8 cellular contexts compared by ENCODE assay signal in the genomic region with DNA sequence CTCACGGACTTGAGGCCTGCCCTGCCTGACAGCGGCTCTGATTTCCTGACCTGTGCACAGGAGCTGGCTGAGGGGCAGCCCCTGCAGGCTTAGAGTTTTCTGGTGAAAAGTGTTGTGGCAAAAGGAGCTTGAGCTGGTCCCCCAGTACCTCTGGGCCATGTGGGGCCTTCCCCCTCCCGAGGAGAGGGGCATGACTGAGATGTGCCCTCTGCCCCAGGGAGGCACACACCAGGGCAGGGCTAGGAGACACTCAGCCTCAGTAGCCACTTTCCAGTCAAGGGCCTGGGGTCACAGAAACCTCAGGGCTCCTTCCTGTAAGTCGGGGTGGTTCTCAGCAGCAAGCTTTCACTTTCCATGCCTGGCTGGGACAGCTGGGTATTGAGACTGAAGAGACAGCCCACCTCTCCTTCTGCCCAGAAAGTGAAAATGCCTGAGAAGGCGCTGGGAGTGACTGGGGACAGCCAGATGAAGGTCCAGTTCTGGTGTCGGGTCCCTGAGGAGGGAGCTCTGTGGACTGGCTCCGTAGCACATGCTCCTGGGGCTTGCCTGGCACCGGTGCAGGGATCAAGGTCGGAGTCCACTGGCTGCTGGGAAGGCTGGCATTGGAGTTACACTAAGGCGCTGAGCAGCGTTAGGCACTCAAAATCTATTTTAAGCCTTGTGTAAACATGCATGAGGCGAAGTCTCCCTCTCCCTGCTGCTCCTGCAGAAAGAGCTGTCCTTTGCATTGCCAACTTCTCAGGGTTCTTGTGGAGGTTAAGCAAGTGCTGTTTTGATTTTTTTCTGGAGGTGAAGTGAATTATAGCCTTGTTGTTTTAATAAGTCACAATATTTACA.
DNase-seq lines count a peak whose midpoint lies in the region.

No MANE protein-coding gene starts in this region.

- H3K79me1 ChIP-seq in mesenchymal stem cell (replicated peaks; ENCODE audit: low read length, poor library complexity, severe bottlenecking), result no peaks in the 10 kb centered on the region

- H3K79me2 ChIP-seq in GM23248 (ENCODE audit: insufficient read depth), result no peaks in the 10 kb centered on the region

- no peaks in the 10 kb centered on the region for H3K4me1 ChIP-seq in GM23248 (ENCODE audit: insufficient read depth)
- H3K4me1 ChIP-seq in mesenchymal stem cell (ENCODE audit: control insufficient read depth, insufficient read depth, low read depth, low read length), result peaks cover 16% of the 10 kb centered on the region

- no peaks in the 10 kb centered on the region for H3F3A ChIP-seq in GM23248 (ENCODE audit: insufficient read depth)

- H2AFZ ChIP-seq in GM23248, result peak overlapping the region; percentile 46; the same call in 1 of the 2 replicates
- H2AFZ ChIP-seq in mesenchymal stem cell (ENCODE audit: low read depth, low read length), result peak overlapping the region; percentile 60

- peak overlapping the region; percentile 92 for H4K91ac ChIP-seq in mesenchymal stem cell (ENCODE audit: low read length)

- peak; percentile 6 for DNase-seq in ELF-1 (ENCODE audit: low read depth, low spot score)
- peak; percentile 65 for DNase-seq in GM23248
- DNase-seq in MV-4-11 (lab: John Stamatoyannopoulos, UW), result peak; percentile 59
- DNase-seq in activated CD4-positive, CD25-positive, alpha-beta regulatory T cell (lab: John Stamatoyannopoulos, UW), result peak; percentile 8 to 38 (median 14)
- DNase-seq in central memory CD4-positive, alpha-beta T cell, result peak; percentile 12
- peak; percentile 88 for DNase-seq in mesenchymal stem cell
- DNase-seq in stimulated activated CD8-positive, alpha-beta memory T cell treated with anti-CD3 and anti-CD28 coated beads, Interleukin-4, amount 100 ng/mL, for 24 hours (ENCODE audit: low read depth), result peak; percentile 42
- DNase-seq in 8988T, result no peak

- peak overlapping the region; percentile 86 for H4K8ac ChIP-seq in mesenchymal stem cell (ENCODE audit: low read length)

- no peaks in the 10 kb centered on the region for H4K20me1 ChIP-seq in GM23248 (ENCODE audit: insufficient read depth)

- in situ Hi-C loops in GM23248 (cut with MboI), result no loop called here

- H2BK15ac ChIP-seq in mesenchymal stem cell (ENCODE audit: low read depth, poor library complexity, severe bottlenecking), result peak overlapping the region; percentile 80

- H3K9me3 ChIP-seq in GM23248 (ENCODE audit: low read depth) (no peaks in the 10 kb centered on the region), mesenchymal stem cell (ENCODE audit: control insufficient read depth, low read length) (no peaks in the 10 kb centered on the region)

- no peak overlapping the region for H3K9ac ChIP-seq in GM23248
- H3K9ac ChIP-seq in mesenchymal stem cell (ENCODE audit: low read length), result peak overlapping the region; percentile 37

- no peaks in the 10 kb centered on the region for H3K9me2 ChIP-seq in GM23248 (ENCODE audit: insufficient read depth)

- H2BK5ac ChIP-seq in mesenchymal stem cell (ENCODE audit: low read depth, low read length, poor library complexity, severe bottlenecking), result peak overlapping the region; percentile 66

- peak overlapping the region; percentile 32 for H3K4me3 ChIP-seq in GM23248
- peak overlapping the region in 1 of 2 experiments; percentile 63 for H3K4me3 ChIP-seq in mesenchymal stem cell (ENCODE audit: insufficient read depth in 1 of 2, low read depth in 1 of 2, low read length in 2 of 2)

- no peaks in the 10 kb centered on the region for H3K36me3 ChIP-seq in GM23248 (ENCODE audit: low read depth)
- H3K36me3 ChIP-seq in mesenchymal stem cell (ENCODE audit: control insufficient read depth in 1 of 2, insufficient read depth in 2 of 2, low read depth in 1 of 2, low read length in 2 of 2), result no peaks in the 10 kb centered on the region

- peak overlapping the region; percentile 83 to 86 for H3K4ac ChIP-seq in mesenchymal stem cell (ENCODE audit: low read depth in 1 of 2, low read length in 2 of 2)

- WGBS in GM23248 (ENCODE audit: low coverage in 1 of 2, low lambda C conversion rate in 2 of 2, missing lambda C conversion rate in 2 of 2), 2 experiments, result 23 to 24% methylated on average over 12 of the region's 12 CpGs
- 28% methylated on average over 12 of the region's 12 CpGs for WGBS in mesenchymal stem cell

- peak overlapping the region; percentile 40 for H3K4me2 ChIP-seq in GM23248 (ENCODE audit: unreplicated experiment)
- peak overlapping the region; percentile 51 for H3K4me2 ChIP-seq in mesenchymal stem cell (ENCODE audit: low read length, poor library complexity, severe bottlenecking)

- peak overlapping the region; percentile 61 for H2AK5ac ChIP-seq in mesenchymal stem cell (ENCODE audit: low read length, severe bottlenecking)

- H3K14ac ChIP-seq in mesenchymal stem cell (ENCODE audit: low read length in 2 of 2), result peak overlapping the region in 1 of 2 experiments; percentile 91

- peak overlapping the region in 1 of 2 experiments; percentile 53 for H3K23ac ChIP-seq in mesenchymal stem cell (ENCODE audit: low read length in 2 of 2)

- no peak overlapping the region for H3K27ac ChIP-seq in GM23248
- H3K27ac ChIP-seq in mesenchymal stem cell (ENCODE audit: low read length, poor library complexity, severe bottlenecking), result peak overlapping the region; percentile 41

- H2BK120ac ChIP-seq in mesenchymal stem cell (ENCODE audit: low read depth, low read length), result peak overlapping the region; percentile 90

- H2BK12ac ChIP-seq in mesenchymal stem cell (ENCODE audit: low read length in 2 of 2), result peak overlapping the region; percentile 69 to 99

- H3K18ac ChIP-seq in mesenchymal stem cell (ENCODE audit: low read depth in 1 of 2, low read length in 2 of 2), result peak overlapping the region; percentile 79 to 85

- H3K27me3 ChIP-seq in GM23248 (replicated peaks; ENCODE audit: insufficient read depth), result 0 out of 2 replicates have a peak, but pooled peaks cover 7% of the 10 kb centered on the region
- no peaks in the 10 kb centered on the region for H3K27me3 ChIP-seq in mesenchymal stem cell (ENCODE audit: control insufficient read depth in 1 of 2, insufficient read depth in 1 of 2, low read length in 2 of 2)
